Comparison of ENCODE assay signal across 24 cellular contexts in the genomic region with DNA sequence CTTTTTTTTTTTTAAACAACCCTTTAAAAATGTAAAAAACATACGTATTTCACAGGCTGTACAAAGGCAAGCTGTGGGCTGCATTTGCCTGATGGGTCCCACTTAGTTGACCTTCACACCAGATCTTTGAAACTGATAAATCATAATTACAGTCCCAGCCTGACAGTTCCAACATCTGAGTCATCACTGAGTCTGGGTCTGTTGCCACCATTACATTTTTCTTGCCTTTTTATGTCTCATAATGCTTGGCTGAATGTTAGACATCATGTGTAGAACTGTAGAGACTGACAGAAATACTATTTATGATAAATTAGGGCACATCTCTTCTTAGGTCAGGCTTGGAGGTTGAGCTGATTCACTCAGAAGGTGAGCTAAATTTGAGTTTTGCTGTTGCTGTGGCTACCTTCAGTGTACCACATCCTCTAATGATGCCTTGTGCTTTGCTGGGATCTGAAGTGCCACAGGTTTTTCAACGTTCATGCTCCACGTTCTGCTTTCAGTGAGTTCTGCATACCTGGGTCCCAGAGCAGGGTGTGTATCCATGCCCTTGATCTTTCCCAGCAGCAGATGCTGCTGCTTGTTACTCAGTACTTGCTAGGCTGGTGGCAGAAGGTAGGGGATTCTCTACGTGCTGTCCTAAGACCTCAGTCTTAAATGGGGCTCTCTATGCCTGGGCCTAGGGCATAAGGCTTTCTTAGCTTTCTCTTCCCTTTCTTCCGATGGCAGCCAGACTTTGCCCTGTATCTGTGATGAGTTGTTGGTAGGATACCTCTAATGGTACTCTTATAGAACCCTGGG.
A peak's percentile ranks its signal among the peaks of the same experiment; 100 is the strongest.
DNase-seq lines count a peak whose midpoint lies in the region; ATAC-seq and TF ChIP-seq lines count a peak whose summit lies in the region.
"Had no signal": no experiment of that assay in that cellular context is flagged by ENCODE, and none has a peak within 500 bp of the region (broad histone marks: within the 10 kb centered on the region; RNA-seq: fewer than 3 reads in every experiment).

No MANE protein-coding gene starts in this region.

- no peak overlapping the region for H3K27ac ChIP-seq in mammary epithelial cell (ENCODE audit: insufficient read depth, low read depth, low read length)
- peak overlapping the region; percentile 25 for H3K27ac ChIP-seq in mesodermal cell (ENCODE audit: low read depth, low read length, severe bottlenecking)
- no peak overlapping the region for H3K27ac ChIP-seq in CD4-positive, alpha-beta T cell (ENCODE audit: low read depth, low read length)
- H3K27ac ChIP-seq: 22Rv1, body of pancreas, upper lobe of left lung had no signal

- in situ Hi-C loops in mammary epithelial cell (cut with MboI; ENCODE audit: low sequenced_read_pairs in 2 of 2): no loop called here

- no TSS peak for BruUV-seq in mammary epithelial cell (replicated peaks; lab: Mats Ljungman, UMichigan)

- H3F3A ChIP-seq in Loucy (ENCODE audit: low read depth): no peaks in the 10 kb centered on the region

- DNase-seq in activated CD8-positive, alpha-beta T cell treated with anti-CD3 and anti-CD28 coated beads for 36 hours: no peak
- no peak for DNase-seq in activated CD8-positive, alpha-beta T cell treated with anti-CD3 and anti-CD28 coated beads, Interleukin-2, amount 10 ng/mL, durations not matched to agents 7 days and 5 days
- DNase-seq in mammary epithelial cell: peak; percentile 0
- DNase-seq in NCI-H1694 treated with DMSO at 0.1 percent for 48 hours (lab: John Stamatoyannopoulos, UW): no peak
- DNase-seq in CD4-positive, alpha-beta T cell: no peak
- no peak for DNase-seq in GOT3 (lab: John Stamatoyannopoulos, UW)
- DNase-seq: activated CD4-positive, alpha-beta T cell treated with anti-CD3 and anti-CD28 coated beads, Interleukin-2, amount 10 ng/mL, durations not matched to agents 24 days and 14 days; activated naive CD8-positive, alpha-beta T cell treated with anti-CD3 and anti-CD28 coated beads, Interleukin-2, amount 10 ng/mL, durations not matched to agents 7 days and 5 days; body of pancreas; CD8-positive, alpha-beta memory T cell; effector memory CD4-positive, alpha-beta T cell; KBM-7; NCI-H1930; NCI-H226; nucleus accumbens; PC-3; SIG-M5; stimulated activated CD4-positive, alpha-beta T cell treated with anti-CD3 and anti-CD28 coated beads, Interleukin-12 subunit alpha, Interleukin-12 subunit beta, amount 100 ng/mL, for 4 hours; T-helper 1 cell; upper lobe of left lung had no signal

- dilution Hi-C loops in mammary epithelial cell (cut with HindIII; ENCODE audit: low sequenced_read_pairs): no loop called here

- H3K9me3 ChIP-seq in Loucy (ENCODE audit: insufficient read depth, low read depth, low read length) (peaks cover 7% of the 10 kb centered on the region; the same call in 1 of the 2 replicates), mammary epithelial cell (replicated peaks; ENCODE audit: insufficient read depth, low read length) (no peaks in the 10 kb centered on the region), mesodermal cell (ENCODE audit: control insufficient read depth, low read length) (no peaks in the 10 kb centered on the region)
- H3K9me3 ChIP-seq in CD4-positive, alpha-beta T cell (ENCODE audit: control insufficient read depth, low read length): no peaks in the 10 kb centered on the region
- H3K9me3 ChIP-seq: body of pancreas, upper lobe of left lung had no signal

- H3K4me3 ChIP-seq in Loucy (ENCODE audit: low read length, poor library complexity, severe bottlenecking) (no peak overlapping the region), mammary epithelial cell (replicated peaks in 1 of 3; ENCODE audit: insufficient read depth in 1 of 3, low read depth in 2 of 3, low read length in 3 of 3) (no peak overlapping the region), mesodermal cell (ENCODE audit: extremely low read depth, insufficient read depth, low read length, poor library complexity, severe bottlenecking) (no peak overlapping the region)
- H3K4me3 ChIP-seq: body of pancreas, upper lobe of left lung had no signal

- TF ChIP-seq CTCF in activated CD8-positive, alpha-beta T cell treated with anti-CD3 and anti-CD28 coated beads for 36 hours (IDR thresholded peaks at IDR 0.05): no peak
- TF ChIP-seq CTCF in Loucy (conservative IDR thresholded peaks at IDR 0.05; ENCODE audit: low read length): no peak
- TF ChIP-seq CTCF in mammary epithelial cell (conservative IDR thresholded peaks at IDR 0.05 in 1 of 2, IDR thresholded peaks at IDR 0.05 in 1 of 2; ENCODE audit: extremely low read depth in 1 of 2, insufficient read depth in 1 of 2, low read depth in 1 of 2, low read length in 2 of 2): no peak
- no peak for TF ChIP-seq CTCF in CD4-positive, alpha-beta T cell (IDR thresholded peaks at IDR 0.05)

- H3K36me3 Mint-ChIP-seq in activated CD8-positive, alpha-beta T cell treated with anti-CD3 and anti-CD28 coated beads for 36 hours (ENCODE audit: low read depth): peaks cover 23% of the 10 kb centered on the region
- H3K36me3 Mint-ChIP-seq in activated CD8-positive, alpha-beta T cell treated with anti-CD3 and anti-CD28 coated beads, Interleukin-2, amount 10 ng/mL, durations not matched to agents 7 days and 5 days (ENCODE audit: low read depth): peaks cover 22% of the 10 kb centered on the region
- peaks cover 81% of the 10 kb centered on the region for H3K36me3 Mint-ChIP-seq in CD4-positive, alpha-beta T cell (ENCODE audit: low read depth)

- H3K4me1 Mint-ChIP-seq in activated CD8-positive, alpha-beta T cell treated with anti-CD3 and anti-CD28 coated beads for 36 hours (ENCODE audit: low read depth): peaks cover 2% of the 10 kb centered on the region
- peaks cover 13% of the 10 kb centered on the region for H3K4me1 Mint-ChIP-seq in activated CD8-positive, alpha-beta T cell treated with anti-CD3 and anti-CD28 coated beads, Interleukin-2, amount 10 ng/mL, durations not matched to agents 7 days and 5 days (ENCODE audit: low read depth)
- H3K4me1 Mint-ChIP-seq in CD4-positive, alpha-beta T cell (ENCODE audit: low read depth): no peaks in the 10 kb centered on the region

- CTCF ChIA-PET in activated CD8-positive, alpha-beta T cell treated with anti-CD3 and anti-CD28 coated beads for 36 hours (lab: Charles Lee): interaction anchor here (2.0 kb wide), 1 partner anchor 10 kb away, joined by 4 read pairs; no protein-coding TSS in a partner anchor
- CTCF ChIA-PET in activated CD8-positive, alpha-beta T cell treated with anti-CD3 and anti-CD28 coated beads, Interleukin-2, amount 10 ng/mL, durations not matched to agents 7 days and 5 days (lab: Charles Lee): no interaction called here
- CTCF ChIA-PET in mammary epithelial cell (lab: Charles Lee; ENCODE audit: low non-redundant PET): no interaction called here
- CTCF ChIA-PET in CD4-positive, alpha-beta T cell (lab: Charles Lee): no interaction called here

- no peak overlapping the region for H3K27ac Mint-ChIP-seq in activated CD8-positive, alpha-beta T cell treated with anti-CD3 and anti-CD28 coated beads for 36 hours
- no peak overlapping the region for H3K27ac Mint-ChIP-seq in activated CD8-positive, alpha-beta T cell treated with anti-CD3 and anti-CD28 coated beads, Interleukin-2, amount 10 ng/mL, durations not matched to agents 7 days and 5 days
- H3K27ac Mint-ChIP-seq in CD4-positive, alpha-beta T cell: no peak overlapping the region
- H3K27ac Mint-ChIP-seq: activated CD4-positive, alpha-beta T cell treated with anti-CD3 and anti-CD28 coated beads, Interleukin-2, amount 10 ng/mL, durations not matched to agents 24 days and 14 days; activated naive CD8-positive, alpha-beta T cell treated with anti-CD3 and anti-CD28 coated beads, Interleukin-2, amount 10 ng/mL, durations not matched to agents 7 days and 5 days; activated T-helper 2 cell treated with anti-CD3 and anti-CD28 coated beads, Interferon-gamma antibody, Interleukin-2, Interleukin-4, amounts not matched to agents 10 μg/mL and 5 μg/mL and 100 μg/mL, durations not matched to agents 14 hours and 24 hours and 36 hours; CD8-positive, alpha-beta memory T cell had no signal

- no peaks in the 10 kb centered on the region for H3K9me2 ChIP-seq in Loucy (replicated peaks; ENCODE audit: low read depth, low read length)

- H3K36me3 ChIP-seq in Loucy (ENCODE audit: insufficient read depth, low read length): 0 out of 2 replicates have a peak, but pooled peaks cover 10% of the 10 kb centered on the region
- H3K36me3 ChIP-seq in mammary epithelial cell (ENCODE audit: insufficient read depth, low read length): no peaks in the 10 kb centered on the region
- no peaks in the 10 kb centered on the region for H3K36me3 ChIP-seq in mesodermal cell (ENCODE audit: control insufficient read depth, insufficient read depth, low read length)

- H3K79me2 ChIP-seq in Loucy (ENCODE audit: insufficient read depth, low read length) (no peaks in the 10 kb centered on the region), mammary epithelial cell (ENCODE audit: insufficient read depth, low read length) (no peaks in the 10 kb centered on the region)

- H3K9ac ChIP-seq in Loucy (ENCODE audit: low read depth, low read length, poor library complexity, severe bottlenecking) (no peak overlapping the region), mammary epithelial cell (ENCODE audit: insufficient read depth, low read length) (no peak overlapping the region)

- no peaks in the 10 kb centered on the region for H3K9me3 Mint-ChIP-seq in activated CD8-positive, alpha-beta T cell treated with anti-CD3 and anti-CD28 coated beads for 36 hours
- peaks cover 8% of the 10 kb centered on the region for H3K9me3 Mint-ChIP-seq in activated CD8-positive, alpha-beta T cell treated with anti-CD3 and anti-CD28 coated beads, Interleukin-2, amount 10 ng/mL, durations not matched to agents 7 days and 5 days (ENCODE audit: insufficient read depth)
- peaks cover 8% of the 10 kb centered on the region for H3K9me3 Mint-ChIP-seq in CD4-positive, alpha-beta T cell

- WGBS in mammary epithelial cell (ENCODE audit: low coverage, missing lambda C conversion rate): 89% methylated on average over 4 of the region's 5 CpGs
- WGBS in mesodermal cell (ENCODE audit: insufficient coverage in 2 of 2), 2 experiments: 84 to 93% methylated on average over 2 to 3 of the region's 5 CpGs

- H2AFZ ChIP-seq in Loucy (ENCODE audit: low read length) (no peak overlapping the region), mammary epithelial cell (ENCODE audit: low read depth, low read length) (no peak overlapping the region)

- no peaks in the 10 kb centered on the region for H3K27me3 Mint-ChIP-seq in activated CD8-positive, alpha-beta T cell treated with anti-CD3 and anti-CD28 coated beads for 36 hours
- H3K27me3 Mint-ChIP-seq in activated CD8-positive, alpha-beta T cell treated with anti-CD3 and anti-CD28 coated beads, Interleukin-2, amount 10 ng/mL, durations not matched to agents 7 days and 5 days (ENCODE audit: low read depth): no peaks in the 10 kb centered on the region
- H3K27me3 Mint-ChIP-seq in CD4-positive, alpha-beta T cell: no peaks in the 10 kb centered on the region
- H3K27me3 Mint-ChIP-seq: activated CD4-positive, alpha-beta T cell treated with anti-CD3 and anti-CD28 coated beads, Interleukin-2, amount 10 ng/mL, durations not matched to agents 24 days and 14 days; activated naive CD8-positive, alpha-beta T cell treated with anti-CD3 and anti-CD28 coated beads, Interleukin-2, amount 10 ng/mL, durations not matched to agents 7 days and 5 days had no signal

- H3K4me1 ChIP-seq in Loucy (ENCODE audit: insufficient read depth, low read length, poor library complexity, severe bottlenecking) (peaks cover 49% of the 10 kb centered on the region), mammary epithelial cell (ENCODE audit: insufficient read depth, low read length) (no peaks in the 10 kb centered on the region), mesodermal cell (ENCODE audit: control insufficient read depth, insufficient read depth, low read length, poor library complexity, severe bottlenecking) (no peaks in the 10 kb centered on the region)
- H3K4me1 ChIP-seq: body of pancreas, upper lobe of left lung had no signal

- H3K27me3 ChIP-seq in Loucy (ENCODE audit: insufficient read depth, low read length, poor library complexity, severe bottlenecking) (no peaks in the 10 kb centered on the region), mammary epithelial cell (ENCODE audit: insufficient read depth, low read length) (no peaks in the 10 kb centered on the region)
- no peaks in the 10 kb centered on the region for H3K27me3 ChIP-seq in CD4-positive, alpha-beta T cell (ENCODE audit: control insufficient read depth, insufficient read depth, low read length)
- H3K27me3 ChIP-seq: body of pancreas, upper lobe of left lung had no signal

- POLR2A ChIA-PET in activated CD8-positive, alpha-beta T cell treated with anti-CD3 and anti-CD28 coated beads for 36 hours (lab: Charles Lee): no interaction called here
- POLR2A ChIA-PET in activated CD8-positive, alpha-beta T cell treated with anti-CD3 and anti-CD28 coated beads, Interleukin-2, amount 10 ng/mL, durations not matched to agents 7 days and 5 days (lab: Charles Lee): no interaction called here
- POLR2A ChIA-PET in CD4-positive, alpha-beta T cell (lab: Charles Lee): no interaction called here

- peak; percentile 34 for ATAC-seq in activated CD8-positive, alpha-beta T cell treated with anti-CD3 and anti-CD28 coated beads for 36 hours
- ATAC-seq in activated CD8-positive, alpha-beta T cell treated with anti-CD3 and anti-CD28 coated beads, Interleukin-2, amount 10 ng/mL, durations not matched to agents 7 days and 5 days: no peak
- ATAC-seq in CD4-positive, alpha-beta T cell (ENCODE audit: poor library complexity): no peak
- ATAC-seq: body of pancreas, PC-3 had no signal

- intact Hi-C loops in activated CD8-positive, alpha-beta T cell treated with anti-CD3 and anti-CD28 coated beads for 36 hours (cut with micrococcal nuclease): no loop called here
- intact Hi-C loops in mammary epithelial cell (cut with micrococcal nuclease): no loop called here
- intact Hi-C loops in CD4-positive, alpha-beta T cell (cut with DNase I, micrococcal nuclease): no loop called here

- H4K20me1 ChIP-seq in Loucy (ENCODE audit: insufficient read depth, low read length, poor library complexity, severe bottlenecking): no peaks in the 10 kb centered on the region
- no peaks in the 10 kb centered on the region for H4K20me1 ChIP-seq in mammary epithelial cell (ENCODE audit: insufficient read depth, low read length)

- H3K4me2 ChIP-seq in Loucy (ENCODE audit: low read depth, low read length, poor library complexity, severe bottlenecking) (peak overlapping the region; percentile 47), mammary epithelial cell (ENCODE audit: insufficient read depth, low read depth, low read length) (no peak overlapping the region)

- H3K4me3 Mint-ChIP-seq in activated CD8-positive, alpha-beta T cell treated with anti-CD3 and anti-CD28 coated beads for 36 hours: no peak overlapping the region
- H3K4me3 Mint-ChIP-seq in activated CD8-positive, alpha-beta T cell treated with anti-CD3 and anti-CD28 coated beads, Interleukin-2, amount 10 ng/mL, durations not matched to agents 7 days and 5 days: no peak overlapping the region
- no peak overlapping the region for H3K4me3 Mint-ChIP-seq in CD4-positive, alpha-beta T cell
- H3K4me3 Mint-ChIP-seq: activated CD4-positive, alpha-beta T cell treated with anti-CD3 and anti-CD28 coated beads, Interleukin-2, amount 10 ng/mL, durations not matched to agents 24 days and 14 days; activated naive CD8-positive, alpha-beta T cell treated with anti-CD3 and anti-CD28 coated beads, Interleukin-2, amount 10 ng/mL, durations not matched to agents 7 days and 5 days; CD8-positive, alpha-beta memory T cell had no signal
